9 cellular contexts compared by ENCODE assay signal in the genomic region with DNA sequence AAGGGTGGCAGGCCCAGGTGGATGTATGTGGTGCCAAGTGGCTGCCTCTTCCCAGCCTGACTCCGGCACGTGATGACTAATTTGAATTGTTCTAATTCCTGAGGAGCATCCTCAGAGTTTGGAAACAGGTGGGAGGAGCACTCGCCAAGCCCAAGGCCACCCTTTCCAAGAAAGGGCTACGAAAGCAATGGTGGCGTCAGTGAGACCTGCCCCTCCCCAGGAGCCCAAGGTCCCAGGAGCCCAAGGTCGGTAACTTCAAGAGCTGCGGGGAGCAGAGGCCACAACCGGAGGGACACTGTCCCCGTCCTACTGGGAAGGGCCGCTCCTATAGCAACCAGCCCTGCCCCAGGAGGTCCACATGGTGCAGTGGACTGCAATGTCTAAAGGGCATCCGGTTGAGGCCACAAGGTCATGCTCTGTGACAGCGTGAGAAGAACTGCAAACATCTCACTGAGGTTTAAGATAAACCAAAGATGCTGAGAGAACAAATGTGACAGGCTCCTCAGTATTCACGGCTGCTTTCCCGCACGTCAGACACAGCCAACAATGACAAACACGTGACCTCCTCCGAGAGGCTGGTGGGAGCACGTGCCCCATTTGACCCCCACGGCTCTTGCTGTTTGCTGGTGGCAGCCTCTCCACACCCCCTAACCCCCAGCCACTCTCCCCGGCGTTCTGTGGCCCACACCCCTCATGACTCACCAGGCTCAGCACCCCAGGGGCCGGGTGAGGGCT.
DNase-seq lines count a peak whose midpoint lies in the region; ATAC-seq, FAIRE-seq and TF ChIP-seq lines count a peak whose summit lies in the region.
"Had no signal": no experiment of that assay in that cellular context is flagged by ENCODE, and none has a peak within 500 bp of the region (broad histone marks: within the 10 kb centered on the region; RNA-seq: fewer than 3 reads in every experiment).

No MANE protein-coding gene starts in this region.

- H3K9ac ChIP-seq in liver (ENCODE audit: low read depth in 1 of 2, low read length in 2 of 2): no peak overlapping the region

- FAIRE-seq in D721Med (lab: Jason Lieb, UNC): no peak

- WGBS in liver: 71% methylated on average over 22 of the region's 22 CpGs

- H3K36me3 ChIP-seq in liver (ENCODE audit: control insufficient read depth in 4 of 4, insufficient read depth in 3 of 4, low read depth in 1 of 4, low read length in 3 of 4) (no peaks in the 10 kb centered on the region), thoracic aorta (no peaks in the 10 kb centered on the region)

- TF ChIP-seq CTCF in NB4 (IDR thresholded peaks at IDR 0.05; ENCODE audit: low read depth, low read length): no peak
- TF ChIP-seq CTCF in liver (IDR thresholded peaks at IDR 0.05; ENCODE audit: low read depth, low read length, missing input control): no peak
- no peak for TF ChIP-seq CTCF in thoracic aorta (IDR thresholded peaks at IDR 0.05)
- TF ChIP-seq CTCF in D721Med (IDR thresholded peaks at IDR 0.05; ENCODE audit: insufficient read depth, missing control alignments): no peak

- H3K4me1 ChIP-seq in liver (ENCODE audit: control insufficient read depth in 4 of 4, insufficient read depth in 4 of 4, low read length in 3 of 4): peaks cover 13 to 26% (median 21%) of the 10 kb centered on the region in 4 donors
- peaks cover 29 to 49% of the 10 kb centered on the region in 2 donors for H3K4me1 ChIP-seq in thoracic aorta (ENCODE audit: control insufficient read depth in 1 of 2, low read depth in 2 of 2)

- H3K9me3 ChIP-seq in liver (ENCODE audit: control insufficient read depth in 4 of 4, low read length in 3 of 4) (no peaks in the 10 kb centered on the region), thoracic aorta (no peaks in the 10 kb centered on the region)

- H3K4me3 ChIP-seq in NB4 (ENCODE audit: low read depth, low read length) (no peak overlapping the region), liver (ENCODE audit: low read depth in 1 of 3, low read length in 3 of 3) (no peak overlapping the region), thoracic aorta (no peak overlapping the region)

- DNase-seq in NB4 (ENCODE audit: low read depth) (peak; percentile 77), cerebellum (ENCODE audit: low spot score) (peak; percentile 39), thoracic aorta (ENCODE audit: low spot score) (no peak), UCSD-AML1 (lab: John Stamatoyannopoulos, UW; ENCODE audit: unreplicated experiment) (no peak), NCI-H524 treated with DMSO at 0.1 percent for 48 hours (lab: John Stamatoyannopoulos, UW) (no peak), D721Med (ENCODE audit: insufficient read length, low spot score) (no peak)
- DNase-seq: NCI-H510A treated with DMSO at 0.1 percent for 48 hours had no signal

- TF ChIP-seq POLR2A in NB4 (IDR thresholded peaks at IDR 0.05; ENCODE audit: extremely low read depth, insufficient read length): no peak

- TF ChIP-seq RAD21 in liver (IDR thresholded peaks at IDR 0.05): peak in 1 of 2 donors; percentile 22

- no peak for ATAC-seq in thoracic aorta (ENCODE audit: insufficient number of reproducible peaks, low FRiP score, low read depth)
- ATAC-seq in HG02884 (IDR thresholded peaks at IDR 0.05; ENCODE audit: unreplicated experiment): no peak

- no peaks in the 10 kb centered on the region for H3K27me3 ChIP-seq in liver (ENCODE audit: control insufficient read depth in 4 of 4, insufficient read depth in 4 of 4, low read length in 3 of 4)
- H3K27me3 ChIP-seq in thoracic aorta (replicated peaks; ENCODE audit: insufficient read depth): no peaks in the 10 kb centered on the region

- H3K27ac ChIP-seq in liver (ENCODE audit: low read depth in 1 of 2, low read length in 2 of 2) (no peak overlapping the region), thoracic aorta (peak overlapping the region; percentile 31 to 50)

TF ChIP-seq in liver, 16 proteins besides CTCF, POLR2A, EP300 and RAD21:
- TF ChIP-seq HNF4A (conservative IDR thresholded peaks at IDR 0.05): peak; percentile 58 to 82
- peak; percentile 82 to 84 for TF ChIP-seq RXRA (IDR thresholded peaks at IDR 0.05)
- TF ChIP-seq NR2F2 (IDR thresholded peaks at IDR 0.05): peak; percentile 98
- TF ChIP-seq GABPA (IDR thresholded peaks at IDR 0.05 in 1 of 2, conservative IDR thresholded peaks at IDR 0.05 in 1 of 2): no peak
- TF ChIP-seq SP1 (IDR thresholded peaks at IDR 0.05): peak; percentile 20
- TF ChIP-seq, protein P1, sequence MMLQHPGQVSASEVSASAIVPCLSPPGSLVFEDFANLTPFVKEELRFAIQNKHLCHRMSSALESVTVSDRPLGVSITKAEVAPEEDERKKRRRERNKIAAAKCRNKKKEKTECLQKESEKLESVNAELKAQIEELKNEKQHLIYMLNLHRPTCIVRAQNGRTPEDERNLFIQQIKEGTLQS (IDR thresholded peaks at IDR 0.05): no peak
- TF ChIP-seq, protein P2, sequence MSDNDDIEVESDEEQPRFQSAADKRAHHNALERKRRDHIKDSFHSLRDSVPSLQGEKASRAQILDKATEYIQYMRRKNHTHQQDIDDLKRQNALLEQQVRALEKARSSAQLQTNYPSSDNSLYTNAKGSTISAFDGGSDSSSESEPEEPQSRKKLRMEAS (IDR thresholded peaks at IDR 0.05): no peak

Comparison
In these comparisons a context has a peak if more than half of its experiments do, and no peak if none do; other contexts are left out.
1. DNase-seq: peak in NB4 (single experiment) and cerebellum (single experiment); none in thoracic aorta (single experiment), UCSD-AML1 (single experiment), NCI-H524 treated with DMSO at 0.1 percent for 48 hours (single experiment) and D721Med (single experiment).
2. H3K27ac ChIP-seq: peak in thoracic aorta (2 of 2); none in liver (0 of 2).